In the genomic region with DNA sequence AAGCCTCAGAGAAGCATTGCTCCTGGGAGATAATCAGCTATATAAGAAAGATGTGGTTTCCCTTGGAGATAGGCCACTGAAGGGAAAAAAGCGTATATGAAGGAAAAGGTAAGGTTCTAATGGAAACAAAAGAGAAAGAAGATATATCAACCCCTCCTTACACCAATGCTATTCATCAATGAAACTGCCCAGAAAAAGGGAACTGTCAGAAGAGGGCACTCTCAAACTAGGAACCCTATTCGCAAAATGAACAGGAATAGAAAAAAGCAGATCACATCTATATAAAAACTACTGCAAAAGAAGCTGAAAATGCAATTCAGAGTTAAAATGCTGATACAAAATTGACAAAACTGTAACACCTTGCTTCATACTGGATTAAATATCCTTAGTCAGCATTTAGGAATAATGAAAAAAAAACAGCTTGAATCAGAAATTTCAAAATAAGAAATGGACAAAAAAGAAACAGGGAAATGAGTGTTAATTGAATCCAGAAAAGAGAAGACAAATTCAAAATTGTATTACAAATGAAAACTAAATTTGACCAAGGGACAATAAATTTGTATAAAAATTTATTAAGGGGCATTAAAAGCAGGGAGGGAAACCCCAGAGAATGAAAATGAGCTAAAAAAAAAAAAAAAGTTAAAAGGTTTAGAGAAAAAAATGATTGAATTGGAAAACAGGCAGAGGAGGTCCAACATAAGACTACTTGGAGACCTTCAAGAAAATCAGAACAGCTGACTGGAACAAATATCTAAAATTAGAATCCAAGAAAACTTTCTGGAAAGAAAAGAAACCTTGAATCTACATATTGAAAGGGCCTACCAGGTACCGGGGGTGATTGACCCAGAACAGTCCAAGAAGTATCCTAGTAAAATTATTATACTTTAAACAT, we compare ENCODE assay signal across 1 cellular context.
TF ChIP-seq lines count a peak whose summit lies in the region.

No MANE protein-coding gene starts in this region.

TF ChIP-seq in HEK293, 187 proteins besides CTCF, POLR2A, EP300 and RAD21 (continued from another document):
- TF ChIP-seq ZNF664 (tag by site-specific recombination; IDR thresholded peaks at IDR 0.05) = no peak
- no peak for TF ChIP-seq ZNF132 (tag by site-specific recombination; IDR thresholded peaks at IDR 0.05; ENCODE audit: borderline replicate concordance)
- TF ChIP-seq, protein P1, sequence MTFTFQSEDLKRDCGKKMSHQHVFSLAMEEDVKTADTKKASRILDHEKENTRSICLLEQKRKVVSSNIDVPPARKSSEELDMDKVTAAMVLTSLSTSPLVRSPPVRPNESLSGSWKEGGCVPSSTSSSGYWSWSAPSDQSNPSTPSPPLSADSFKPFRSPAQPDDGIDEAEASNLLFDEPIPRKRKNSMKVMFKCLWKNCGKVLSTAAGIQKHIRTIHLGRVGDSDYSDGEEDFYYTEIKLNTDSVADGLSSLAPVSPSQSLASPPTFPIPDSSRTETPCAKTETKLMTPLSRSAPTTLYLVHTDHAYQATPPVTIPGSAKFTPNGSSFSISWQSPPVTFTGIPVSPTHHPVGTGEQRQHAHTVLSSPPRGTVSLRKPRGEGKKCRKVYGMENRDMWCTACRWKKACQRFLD (tag by site-specific recombination; IDR thresholded peaks at IDR 0.05) = no peak
- TF ChIP-seq, protein P2, sequence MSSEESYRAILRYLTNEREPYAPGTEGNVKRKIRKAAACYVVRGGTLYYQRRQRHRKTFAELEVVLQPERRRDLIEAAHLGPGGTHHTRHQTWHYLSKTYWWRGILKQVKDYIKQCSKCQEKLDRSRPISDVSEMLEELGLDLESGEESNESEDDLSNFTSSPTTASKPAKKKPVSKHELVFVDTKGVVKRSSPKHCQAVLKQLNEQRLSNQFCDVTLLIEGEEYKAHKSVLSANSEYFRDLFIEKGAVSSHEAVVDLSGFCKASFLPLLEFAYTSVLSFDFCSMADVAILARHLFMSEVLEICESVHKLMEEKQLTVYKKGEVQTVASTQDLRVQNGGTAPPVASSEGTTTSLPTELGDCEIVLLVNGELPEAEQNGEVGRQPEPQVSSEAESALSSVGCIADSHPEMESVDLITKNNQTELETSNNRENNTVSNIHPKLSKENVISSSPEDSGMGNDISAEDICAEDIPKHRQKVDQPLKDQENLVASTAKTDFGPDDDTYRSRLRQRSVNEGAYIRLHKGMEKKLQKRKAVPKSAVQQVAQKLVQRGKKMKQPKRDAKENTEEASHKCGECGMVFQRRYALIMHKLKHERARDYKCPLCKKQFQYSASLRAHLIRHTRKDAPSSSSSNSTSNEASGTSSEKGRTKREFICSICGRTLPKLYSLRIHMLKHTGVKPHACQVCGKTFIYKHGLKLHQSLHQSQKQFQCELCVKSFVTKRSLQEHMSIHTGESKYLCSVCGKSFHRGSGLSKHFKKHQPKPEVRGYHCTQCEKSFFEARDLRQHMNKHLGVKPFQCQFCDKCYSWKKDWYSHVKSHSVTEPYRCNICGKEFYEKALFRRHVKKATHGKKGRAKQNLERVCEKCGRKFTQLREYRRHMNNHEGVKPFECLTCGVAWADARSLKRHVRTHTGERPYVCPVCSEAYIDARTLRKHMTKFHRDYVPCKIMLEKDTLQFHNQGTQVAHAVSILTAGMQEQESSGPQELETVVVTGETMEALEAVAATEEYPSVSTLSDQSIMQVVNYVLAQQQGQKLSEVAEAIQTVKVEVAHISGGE (tag by site-specific recombination; conservative IDR thresholded peaks at IDR 0.05; ENCODE audit: low read depth) = no peak
- no peak for TF ChIP-seq REPIN1 (tag by site-specific recombination; IDR thresholded peaks at IDR 0.05; ENCODE audit: low read depth)
- no peak for TF ChIP-seq ZNF112 (tag by site-specific recombination; IDR thresholded peaks at IDR 0.05)
